ENCODE assay signal across 15 cellular contexts in genomic region chr9:131403493-131403773, GRCh38. TPM values are rescaled to one million over a fixed set of nuclear protein-coding genes. Genes with fewer than 3 reads are reported as not detected.
DNase-seq lines count a peak whose midpoint lies in the region; ATAC-seq and TF ChIP-seq lines count a peak whose summit lies in the region.
"Had no signal": no experiment of that assay in that cellular context is flagged by ENCODE, and none has a peak within 500 bp of the region (broad histone marks: within the 10 kb centered on the region; RNA-seq: fewer than 3 reads in every experiment).

No MANE protein-coding gene starts in this region.

- H3K9ac ChIP-seq in BLaER1, result no peak overlapping the region

- H3K27me3 ChIP-seq in BLaER1 (no peaks in the 10 kb centered on the region), esophagus squamous epithelium (no peaks in the 10 kb centered on the region), psoas muscle (ENCODE audit: insufficient read depth in 3 of 3, low read length in 2 of 3) (no peaks in the 10 kb centered on the region)

- H3K9me3 ChIP-seq in BLaER1 (no peaks in the 10 kb centered on the region), esophagus squamous epithelium (no peaks in the 10 kb centered on the region), psoas muscle (no peaks in the 10 kb centered on the region)

- no peak overlapping the region for H3K27ac ChIP-seq in BLaER1
- peak overlapping the region in 3 of 4 donors; percentile 16 to 76 (median 75) for H3K27ac ChIP-seq in esophagus squamous epithelium
- H3K27ac ChIP-seq in psoas muscle, result peak overlapping the region; percentile 90
- H3K27ac ChIP-seq: PC-9 had no signal

- no peak for TF ChIP-seq POLR2A in esophagus squamous epithelium (IDR thresholded peaks at IDR 0.05)

- H3K4me3 ChIP-seq in BLaER1 (no peak overlapping the region), esophagus squamous epithelium (no peak overlapping the region), psoas muscle (peak overlapping the region; percentile 44)
- H3K4me3 ChIP-seq: PC-9 had no signal

- peaks cover 100% of the 10 kb centered on the region for H3K4me1 ChIP-seq in BLaER1
- peaks cover 77 to 100% (median 93%) of the 10 kb centered on the region in 3 donors for H3K4me1 ChIP-seq in esophagus squamous epithelium
- peaks cover 100% of the 10 kb centered on the region for H3K4me1 ChIP-seq in psoas muscle

- ATAC-seq in psoas muscle (no peak), GM18498 (IDR thresholded peaks at IDR 0.05; ENCODE audit: unreplicated experiment) (no peak)
- ATAC-seq: activated CD8-positive, alpha-beta T cell treated with anti-CD3 and anti-CD28 coated beads for 36 hours; HCT116; natural killer cell treated with Interleukin-12 subunit alpha and Interleukin-12 subunit beta and Interleukin-15 and Interleukin-18, amount 100 ng/mL, for 72 hours had no signal

- TF ChIP-seq CTCF in esophagus squamous epithelium (IDR thresholded peaks at IDR 0.05), result no peak
- TF ChIP-seq CTCF in psoas muscle (IDR thresholded peaks at IDR 0.05), result no peak

- peaks cover 100% of the 10 kb centered on the region for H4K20me1 ChIP-seq in BLaER1

- peak; percentile 55 for DNase-seq in NCI-H69 (lab: John Stamatoyannopoulos, UW)
- no peak for DNase-seq in esophagus squamous epithelium (lab: John Stamatoyannopoulos, UW)
- DNase-seq in psoas muscle, result no peak
- no peak for DNase-seq in AG08395 (ENCODE audit: low spot score)
- no peak for DNase-seq in cerebellum (ENCODE audit: low spot score)
- DNase-seq in stimulated activated CD4-positive, alpha-beta T cell treated with anti-CD3 and anti-CD28 coated beads, Interleukin-12 subunit alpha, Interleukin-12 subunit beta, amount 100 ng/mL, for 4 hours, result no peak
- DNase-seq: activated CD8-positive, alpha-beta T cell treated with anti-CD3 and anti-CD28 coated beads for 36 hours; activated naive CD8-positive, alpha-beta T cell treated with anti-CD3 and anti-CD28 coated beads, Interleukin-2, amount 10 ng/mL, durations not matched to agents 7 days and 5 days; NCI-H1694; WERI-Rb-1 had no signal

- peaks cover 68% of the 10 kb centered on the region for H3K36me3 ChIP-seq in BLaER1
- no peaks in the 10 kb centered on the region for H3K36me3 ChIP-seq in esophagus squamous epithelium
- H3K36me3 ChIP-seq in psoas muscle (ENCODE audit: insufficient read depth in 1 of 2, low read depth in 1 of 2), result no peaks in the 10 kb centered on the region

- WGBS in esophagus squamous epithelium, 2 donors, result 91 to 100% methylated on average over 5 to 6 of the region's 6 CpGs
- WGBS in psoas muscle, 3 donors, result 79 to 94% (median 80%) methylated on average over 6 of the region's 6 CpGs

- intact Hi-C loops in esophagus squamous epithelium (cut with DNase I), result no loop called here
- intact Hi-C loops in psoas muscle (cut with DNase I), result no loop called here

- peak overlapping the region; percentile 51; the same call in 1 of the 2 replicates for H3K4me2 ChIP-seq in BLaER1
- H3K4me2 ChIP-seq: PC-9 had no signal

RNA-seq across cellular contexts. Expression of gene PRRC2B, which starts 9.5 kb away (rescaled TPM):
- 10 to 100 TPM; 46.6 to 73.8 (median 62.9) TPM for total RNA-seq in esophagus squamous epithelium
- total RNA-seq in psoas muscle, result 100 to 1,000 TPM in 1 of 4 donors, 10 to 100 TPM in 3; 63.6 to 114 (median 78.7) TPM
- polyA plus RNA-seq in psoas muscle, result 10 to 100 TPM; 22.7 to 42.1 (median 27.5) TPM
- 162 TPM for total RNA-seq in cerebellum
